17 cellular contexts compared by ENCODE assay signal in the genomic region with DNA sequence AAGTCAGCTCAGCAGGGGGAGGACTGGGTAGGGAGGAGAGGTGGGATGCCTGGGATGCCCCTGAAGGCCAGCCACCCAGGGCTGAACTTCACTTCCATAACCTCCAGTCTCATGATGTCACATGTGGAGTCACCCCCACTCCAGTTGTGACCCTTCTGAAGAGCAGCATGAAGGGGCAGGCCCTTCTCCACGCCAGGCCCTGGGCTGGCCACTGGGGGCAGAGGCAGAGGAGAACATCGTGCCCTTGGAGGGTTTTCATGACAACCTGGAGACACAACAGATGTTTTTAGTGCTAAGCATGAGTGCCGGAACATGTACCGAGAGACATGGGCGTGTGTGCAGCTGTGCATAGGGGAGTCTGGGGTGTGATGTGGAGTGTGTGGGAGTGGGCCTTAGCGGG. TPM values are rescaled to one million over a fixed set of nuclear protein-coding genes. Genes with fewer than 3 reads are reported as not detected.
A peak's percentile ranks its signal among the peaks of the same experiment; 100 is the strongest.
DNase-seq lines count a peak whose midpoint lies in the region; ATAC-seq and TF ChIP-seq lines count a peak whose summit lies in the region.
"Had no signal": no experiment of that assay in that cellular context is flagged by ENCODE, and none has a peak within 500 bp of the region (broad histone marks: within the 10 kb centered on the region; RNA-seq: fewer than 3 reads in every experiment).

No MANE protein-coding gene starts in this region.

- no peaks in the 10 kb centered on the region for H3K4me1 ChIP-seq in HEK293 (ENCODE audit: control insufficient read depth, insufficient read depth, low read length)

- H3K4me3 ChIP-seq in HEK293 (ENCODE audit: low read depth, low read length) (no peak overlapping the region), coronary artery (no peak overlapping the region)
- H3K4me3 ChIP-seq: GM23248 had no signal

- DNase-seq in WTC11 (ENCODE audit: low spot score): no peak
- no peak for DNase-seq in neural crest cell (ENCODE audit: low read depth, low spot score)
- no peak for DNase-seq in NCI-H2196 treated with DMSO at 0.1 percent for 48 hours (lab: John Stamatoyannopoulos, UW; ENCODE audit: unreplicated experiment)
- no peak for DNase-seq in coronary artery (ENCODE audit: low spot score)
- DNase-seq: CD8-positive, alpha-beta T cell; COR-L47; DMS153; GF-D8; GM23248; H7 had no signal

- POLR2A ChIA-PET in HEK293 (lab: Yijun Ruan, JAX): no interaction called here
- POLR2A ChIA-PET in WTC11 (lab: Charles Lee): no interaction called here

- H3K36me3 ChIP-seq in HEK293 (ENCODE audit: control insufficient read depth in 2 of 2, insufficient read depth in 1 of 2, low read length in 2 of 2): no peaks in the 10 kb centered on the region

- H3K36me3 Mint-ChIP-seq in WTC11 (no peaks in the 10 kb centered on the region), neural crest cell (ENCODE audit: low read depth) (no peaks in the 10 kb centered on the region)
- H3K36me3 Mint-ChIP-seq: CD14-positive monocyte; CD8-positive, alpha-beta T cell had no signal

- TF ChIP-seq CTCF in GM12872 (IDR thresholded peaks at IDR 0.05; ENCODE audit: insufficient read depth, low read depth, low read length) (0 out of 3 replicates have a peak, but pooled peaks have one; percentile 4), HEK293 (tag by site-specific recombination; IDR thresholded peaks at IDR 0.05) (no peak), WTC11 (IDR thresholded peaks at IDR 0.05) (no peak), neural crest cell (conservative IDR thresholded peaks at IDR 0.05) (no peak), coronary artery (IDR thresholded peaks at IDR 0.05) (no peak)

- CTCF ChIA-PET in HEK293 (lab: Yijun Ruan, JAX): interaction anchor here (0.6 to 4.1 kb wide), 4 partner anchors 10 to 92 kb away, joined by 3 to 24 read pairs (median 10); no protein-coding TSS in a partner anchor
- CTCF ChIA-PET in WTC11 (lab: Charles Lee): interaction anchor here (0.9 to 3.0 kb wide), 4 partner anchors 10 to 52 kb away, joined by 3 to 21 read pairs (median 6); no protein-coding TSS in a partner anchor

- ATAC-seq in WTC11: peak; percentile 32
- ATAC-seq in GM18498 (IDR thresholded peaks at IDR 0.05; ENCODE audit: unreplicated experiment): no peak
- no peak for ATAC-seq in HG03097 (IDR thresholded peaks at IDR 0.05; ENCODE audit: low FRiP score, unreplicated experiment)
- ATAC-seq: CD8-positive, alpha-beta T cell had no signal

- H3K9me3 Mint-ChIP-seq in WTC11 (no peaks in the 10 kb centered on the region), neural crest cell (peaks cover 3% of the 10 kb centered on the region)
- H3K9me3 Mint-ChIP-seq: CD14-positive monocyte; CD8-positive, alpha-beta T cell had no signal

- H3K4me1 Mint-ChIP-seq in WTC11 (no peaks in the 10 kb centered on the region), neural crest cell (peaks cover 6% of the 10 kb centered on the region)
- H3K4me1 Mint-ChIP-seq: IgD-negative memory B cell had no signal

- H3K9me3 ChIP-seq in HEK293 (ENCODE audit: control insufficient read depth, insufficient read depth, low read depth, low read length): no peaks in the 10 kb centered on the region

- no peak overlapping the region for H3K27ac ChIP-seq in HEK293 (ENCODE audit: extremely low read depth, low read depth, low read length)
- H3K27ac ChIP-seq in coronary artery: no peak overlapping the region
- H3K27ac ChIP-seq: GM23248, KMS-11 had no signal

- H3K27ac Mint-ChIP-seq in WTC11 (no peak overlapping the region), neural crest cell (ENCODE audit: unreplicated experiment) (peak overlapping the region; percentile 69)
- H3K27ac Mint-ChIP-seq: CD8-positive, alpha-beta T cell; IgD-negative memory B cell had no signal

- H3K4me3 Mint-ChIP-seq in WTC11 (no peak overlapping the region), neural crest cell (no peak overlapping the region)
- H3K4me3 Mint-ChIP-seq: CD14-positive monocyte; CD8-positive, alpha-beta T cell; IgD-negative memory B cell had no signal

- H3K27me3 Mint-ChIP-seq in WTC11 (ENCODE audit: low read depth) (peaks cover 15% of the 10 kb centered on the region), neural crest cell (ENCODE audit: low read depth) (peaks cover 1% of the 10 kb centered on the region)

TF ChIP-seq in HEK293, 187 proteins besides CTCF, POLR2A, EP300 and RAD21:
- TF ChIP-seq ZNF600 (tag by site-specific recombination; IDR thresholded peaks at IDR 0.05) (peak; percentile 67), KLF9 (tag by site-specific recombination; IDR thresholded peaks at IDR 0.05; ENCODE audit: low read depth) (no peak)

TF ChIP-seq in WTC11, 78 proteins besides CTCF, POLR2A, EP300 and RAD21:
- no peak for TF ChIP-seq ZNF396 (CRISPR knock-in tag; IDR thresholded peaks at IDR 0.05; ENCODE audit: borderline replicate concordance)
- TF ChIP-seq, protein P1, sequence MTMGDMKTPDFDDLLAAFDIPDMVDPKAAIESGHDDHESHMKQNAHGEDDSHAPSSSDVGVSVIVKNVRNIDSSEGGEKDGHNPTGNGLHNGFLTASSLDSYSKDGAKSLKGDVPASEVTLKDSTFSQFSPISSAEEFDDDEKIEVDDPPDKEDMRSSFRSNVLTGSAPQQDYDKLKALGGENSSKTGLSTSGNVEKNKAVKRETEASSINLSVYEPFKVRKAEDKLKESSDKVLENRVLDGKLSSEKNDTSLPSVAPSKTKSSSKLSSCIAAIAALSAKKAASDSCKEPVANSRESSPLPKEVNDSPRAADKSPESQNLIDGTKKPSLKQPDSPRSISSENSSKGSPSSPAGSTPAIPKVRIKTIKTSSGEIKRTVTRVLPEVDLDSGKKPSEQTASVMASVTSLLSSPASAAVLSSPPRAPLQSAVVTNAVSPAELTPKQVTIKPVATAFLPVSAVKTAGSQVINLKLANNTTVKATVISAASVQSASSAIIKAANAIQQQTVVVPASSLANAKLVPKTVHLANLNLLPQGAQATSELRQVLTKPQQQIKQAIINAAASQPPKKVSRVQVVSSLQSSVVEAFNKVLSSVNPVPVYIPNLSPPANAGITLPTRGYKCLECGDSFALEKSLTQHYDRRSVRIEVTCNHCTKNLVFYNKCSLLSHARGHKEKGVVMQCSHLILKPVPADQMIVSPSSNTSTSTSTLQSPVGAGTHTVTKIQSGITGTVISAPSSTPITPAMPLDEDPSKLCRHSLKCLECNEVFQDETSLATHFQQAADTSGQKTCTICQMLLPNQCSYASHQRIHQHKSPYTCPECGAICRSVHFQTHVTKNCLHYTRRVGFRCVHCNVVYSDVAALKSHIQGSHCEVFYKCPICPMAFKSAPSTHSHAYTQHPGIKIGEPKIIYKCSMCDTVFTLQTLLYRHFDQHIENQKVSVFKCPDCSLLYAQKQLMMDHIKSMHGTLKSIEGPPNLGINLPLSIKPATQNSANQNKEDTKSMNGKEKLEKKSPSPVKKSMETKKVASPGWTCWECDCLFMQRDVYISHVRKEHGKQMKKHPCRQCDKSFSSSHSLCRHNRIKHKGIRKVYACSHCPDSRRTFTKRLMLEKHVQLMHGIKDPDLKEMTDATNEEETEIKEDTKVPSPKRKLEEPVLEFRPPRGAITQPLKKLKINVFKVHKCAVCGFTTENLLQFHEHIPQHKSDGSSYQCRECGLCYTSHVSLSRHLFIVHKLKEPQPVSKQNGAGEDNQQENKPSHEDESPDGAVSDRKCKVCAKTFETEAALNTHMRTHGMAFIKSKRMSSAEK (CRISPR knock-in tag; IDR thresholded peaks at IDR 0.05; ENCODE audit: borderline replicate concordance): no peak
TF ChIP-seq in WTC11: peak in this region for 0.

RNA-seq across cellular contexts. Expression of a gene that starts 37.6 kb away (rescaled TPM):
- total RNA-seq in WTC11 (2021) (26.4 to 38.6 TPM (median 28.1 TPM) in 3 replicates), neural crest cell (16.2 and 17.4 TPM in 2 replicates)

RNA-seq across cellular contexts. Expression of a gene that starts 57.9 kb away (rescaled TPM):
- total RNA-seq in WTC11 (2021) (1.7 to 3.7 TPM (median 1.8 TPM) in 3 replicates), neural crest cell (not detected in 2 replicates)
- total RNA-seq: CD8-positive, alpha-beta T cell; GM23248 had no signal
